Comparison of ENCODE assay signal across 15 cellular contexts in genomic region chr7:156898938-156899337, GRCh38.
"Had no signal": no experiment of that assay in that cellular context is flagged by ENCODE, and none has a peak within 500 bp of the region (broad histone marks: within the 10 kb centered on the region; RNA-seq: fewer than 3 reads in every experiment).

No MANE protein-coding gene starts in this region.

- H3K27ac Mint-ChIP-seq: activated CD4-positive, alpha-beta memory T cell treated with anti-CD3 and anti-CD28 coated beads, Interleukin-2, amount 10 ng/mL, durations not matched to agents 7 days and 5 days; activated CD4-positive, alpha-beta T cell treated with anti-CD3 and anti-CD28 coated beads for 36 hours; activated T-cell treated with anti-CD3 and anti-CD28 coated beads, Interleukin-2, amount 50 U/mL, for 24 hours; mesothelial cell of epicardium; nephron progenitor cell had no signal

- H3K36me3 Mint-ChIP-seq: mesothelial cell of epicardium had no signal

- H3K36me3 ChIP-seq: prostate gland, spleen, stomach had no signal

- H3K4me3 ChIP-seq: prostate gland, spleen, stomach, testis had no signal

- H3K9me3 ChIP-seq: prostate gland, spleen, stomach, testis had no signal

- DNase-seq: activated CD4-positive, alpha-beta memory T cell treated with anti-CD3 and anti-CD28 coated beads, Interleukin-2, amount 10 ng/mL, durations not matched to agents 7 days and 5 days; activated CD4-positive, alpha-beta T cell treated with anti-CD3 and anti-CD28 coated beads for 36 hours; activated naive CD4-positive, alpha-beta T cell treated with anti-CD3 and anti-CD28 coated beads, Interleukin-2, amount 50 U/mL, for 16 hours; activated T-cell treated with anti-CD3 and anti-CD28 coated beads, Interleukin-2, amount 50 U/mL, for 24 hours; hypothalamus; nephron progenitor cell; spleen; stomach; T-helper 2 cell; testis had no signal

- ATAC-seq: activated CD4-positive, alpha-beta T cell treated with anti-CD3 and anti-CD28 coated beads for 36 hours; esophagus mucosa; sciatic nerve had no signal

- H3K27me3 ChIP-seq: testis had no signal

- H3K27ac ChIP-seq: prostate gland, spleen, stomach, testis had no signal

- H3K27me3 Mint-ChIP-seq: activated CD4-positive, alpha-beta T cell treated with anti-CD3 and anti-CD28 coated beads for 36 hours had no signal

- FAIRE-seq: colon had no signal

- H3K9me3 Mint-ChIP-seq: activated CD4-positive, alpha-beta memory T cell treated with anti-CD3 and anti-CD28 coated beads, Interleukin-2, amount 10 ng/mL, durations not matched to agents 7 days and 5 days; activated T-cell treated with anti-CD3 and anti-CD28 coated beads, Interleukin-2, amount 50 U/mL, for 24 hours; mesothelial cell of epicardium; nephron progenitor cell had no signal

- H3K4me3 Mint-ChIP-seq: activated CD4-positive, alpha-beta memory T cell treated with anti-CD3 and anti-CD28 coated beads, Interleukin-2, amount 10 ng/mL, durations not matched to agents 7 days and 5 days; activated CD4-positive, alpha-beta T cell treated with anti-CD3 and anti-CD28 coated beads for 36 hours; activated T-cell treated with anti-CD3 and anti-CD28 coated beads, Interleukin-2, amount 50 U/mL, for 24 hours; mesothelial cell of epicardium; nephron progenitor cell had no signal

- H3K4me1 ChIP-seq: prostate gland, testis had no signal
